ENCODE assay signal across 8 cellular contexts in the genomic region with DNA sequence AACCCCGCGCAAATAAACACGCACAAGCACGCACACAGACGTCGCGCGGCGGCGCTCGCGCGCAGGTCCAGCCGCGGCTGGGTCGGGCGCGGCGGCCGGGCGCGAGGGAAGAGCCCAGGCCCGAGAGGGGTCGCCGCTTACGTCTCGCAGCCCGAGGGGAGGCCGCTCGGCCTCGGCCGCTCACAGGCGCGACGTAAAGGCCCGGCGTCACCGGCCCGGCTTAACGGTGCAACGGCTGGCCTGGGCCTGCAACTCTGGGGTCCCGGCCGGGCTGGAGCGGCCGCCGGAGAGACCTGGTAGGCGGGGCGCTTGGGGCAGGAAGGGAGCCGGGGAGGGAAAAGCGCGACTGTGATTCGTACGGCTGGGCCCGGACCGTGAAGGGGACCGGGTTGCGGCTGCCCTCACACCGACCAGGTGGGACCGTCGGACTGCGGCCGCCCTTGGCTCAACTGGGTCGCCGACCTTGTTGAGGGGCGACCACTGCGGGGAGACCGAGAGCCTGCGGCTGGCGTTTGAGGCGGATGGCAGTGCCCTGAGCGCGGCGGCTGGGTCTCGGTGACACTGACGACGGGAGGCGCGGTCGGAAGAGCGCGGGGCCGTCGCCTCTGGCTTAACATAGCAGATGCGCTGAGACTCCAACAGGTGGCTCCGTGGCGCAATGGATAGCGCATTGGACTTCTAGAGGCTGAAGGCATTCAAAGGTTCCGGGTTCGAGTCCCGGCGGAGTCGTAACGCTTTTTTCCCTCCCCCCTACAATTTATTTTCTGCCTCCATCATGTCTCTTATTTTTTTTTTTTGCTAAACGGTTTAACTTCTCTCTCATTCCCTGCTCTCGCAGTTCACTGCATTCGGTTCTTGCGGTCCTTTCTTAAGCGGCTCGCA. TPM values are rescaled to one million over a fixed set of nuclear protein-coding genes. Genes with fewer than 3 reads are reported as not detected.
A peak's percentile ranks its signal among the peaks of the same experiment; 100 is the strongest.
DNase-seq lines count a peak whose midpoint lies in the region; ATAC-seq, FAIRE-seq and TF ChIP-seq lines count a peak whose summit lies in the region.

No MANE protein-coding gene starts in this region.

- peak; percentile 73 for DNase-seq in GM12891 (ENCODE audit: insufficient read length, low spot score)
- peak; percentile 81 for DNase-seq in NCI-H1417 treated with DMSO at 0.1 percent for 48 hours (lab: John Stamatoyannopoulos, UW)
- DNase-seq in SW480 (ENCODE audit: low spot score): peak; percentile 83
- DNase-seq in left cardiac atrium: peak; percentile 84
- peak; percentile 67 to 97 (median 82) for DNase-seq in posterior cingulate gyrus
- DNase-seq in upper lobe of left lung: peak; percentile 91 to 94

- peak; percentile 70 for ATAC-seq in HG02840 (IDR thresholded peaks at IDR 0.05; ENCODE audit: low FRiP score, unreplicated experiment)
- ATAC-seq in left cardiac atrium: peak; percentile 84 to 85
- ATAC-seq in upper lobe of left lung (ENCODE audit: low FRiP score in 2 of 2): peak; percentile 86 to 94

- peak in 1 of 4 donors; percentile 25 for TF ChIP-seq EP300 in upper lobe of left lung (IDR thresholded peaks at IDR 0.05)

- peaks cover 21 to 28% (median 26%) of the 10 kb centered on the region in 4 donors for H3K4me1 ChIP-seq in upper lobe of left lung

- WGBS in adipose tissue, 3 donors: 0 to 1% (median 0%) methylated on average over 72 to 90 of the region's 99 CpGs
- WGBS in upper lobe of left lung, 2 donors: 0% methylated on average over 37 to 67 of the region's 99 CpGs

- H3K27ac ChIP-seq in adipose tissue (ENCODE audit: low read depth, low read length) (peak overlapping the region; percentile 30), upper lobe of left lung (peak overlapping the region; percentile 94 to 99 (median 96))

- intact Hi-C loops in left cardiac atrium (cut with DNase I): loop anchor here (5.0 to 10.0 kb wide), 4 partner anchors 212 to 542 kb away; a partner anchor contains a TSS
- intact Hi-C loops in posterior cingulate gyrus (cut with DNase I): loop anchor here (2.0 to 5.0 kb wide), 3 partner anchors 220 to 500 kb away; a partner anchor contains a TSS

- TF ChIP-seq POLR2A in GM12891 (IDR thresholded peaks at IDR 0.05; ENCODE audit: low read depth, low read length) (no peak; the same call in 1 of the 2 replicates), upper lobe of left lung (IDR thresholded peaks at IDR 0.05) (peak in 3 of 4 donors; percentile 48 to 69 (median 63))

- H3K27me3 ChIP-seq in upper lobe of left lung: no peaks in the 10 kb centered on the region

- no peaks in the 10 kb centered on the region for H3K36me3 ChIP-seq in upper lobe of left lung

- FAIRE-seq in GM12891 (lab: Jason Lieb, UNC): peak; percentile 84

- H3K9me3 ChIP-seq in upper lobe of left lung: no peaks in the 10 kb centered on the region

- H3K4me3 ChIP-seq in upper lobe of left lung: peak overlapping the region; percentile 68 to 83 (median 72)

- peak in 2 of 6 experiments; percentile 19 to 25 for TF ChIP-seq CTCF in upper lobe of left lung (IDR thresholded peaks at IDR 0.05)

TF ChIP-seq in GM12891, 5 proteins besides CTCF, POLR2A, EP300 and RAD21:
- TF ChIP-seq POU2F2 (IDR thresholded peaks at IDR 0.05; ENCODE audit: low read depth, low read length): peak; percentile 77
- peak; percentile 26; the same call in 1 of the 2 replicates for TF ChIP-seq TAF1 (IDR thresholded peaks at IDR 0.05; ENCODE audit: low read depth, low read length)
- no peak for TF ChIP-seq POLR2AphosphoS5 (IDR thresholded peaks at IDR 0.05; ENCODE audit: low read depth, low read length)
- no peak for TF ChIP-seq PAX5 (IDR thresholded peaks at IDR 0.05; ENCODE audit: insufficient read depth, low read length, severe bottlenecking)
- no peak for TF ChIP-seq SPI1 (IDR thresholded peaks at IDR 0.05; ENCODE audit: low read depth, low read length)
TF ChIP-seq in GM12891: peak in this region for 2.

RNA-seq across cellular contexts. Expression of a gene that starts 31.8 kb away (rescaled TPM):
- polyA plus RNA-seq in GM12891 (2012; ENCODE audit: low read depth, missing spikeins): 55.9 TPM
- 10 to 100 TPM; 12.8 to 41.9 (median 37.4) TPM for polyA plus RNA-seq in adipose tissue
- total RNA-seq in left cardiac atrium: 10 to 100 TPM; 34.4 to 46.9 TPM
- 10 to 100 TPM; 14.4 to 43.7 (median 33.2) TPM for total RNA-seq in upper lobe of left lung

Comparison
In these comparisons a context has a peak if more than half of its experiments do, and no peak if none do; other contexts are left out.
1. Peak in every context shown above with its lines: DNase-seq, ATAC-seq, H3K4me3 ChIP-seq and H3K27ac ChIP-seq.